Comparison of ENCODE assay signal across 8 cellular contexts in genomic region chr18:46071894-46072867, GRCh38.
A peak's percentile ranks its signal among the peaks of the same experiment; 100 is the strongest.
DNase-seq lines count a peak whose midpoint lies in the region; ATAC-seq and TF ChIP-seq lines count a peak whose summit lies in the region.

A gene with protein sequence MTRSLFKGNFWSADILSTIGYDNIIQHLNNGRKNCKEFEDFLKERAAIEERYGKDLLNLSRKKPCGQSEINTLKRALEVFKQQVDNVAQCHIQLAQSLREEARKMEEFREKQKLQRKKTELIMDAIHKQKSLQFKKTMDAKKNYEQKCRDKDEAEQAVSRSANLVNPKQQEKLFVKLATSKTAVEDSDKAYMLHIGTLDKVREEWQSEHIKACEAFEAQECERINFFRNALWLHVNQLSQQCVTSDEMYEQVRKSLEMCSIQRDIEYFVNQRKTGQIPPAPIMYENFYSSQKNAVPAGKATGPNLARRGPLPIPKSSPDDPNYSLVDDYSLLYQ (minus strand): TSS chr18:46072260. CDS start chr18:46072188, 72 bp downstream.

- peak within 1 kb of the TSS; percentile 49 for H3K4me3 ChIP-seq in LNCaP clone FGC (ENCODE audit: low read depth, low read length)

- DNase-seq in COLO668 (lab: John Stamatoyannopoulos, UW; ENCODE audit: unreplicated experiment) (peak; percentile 58), LNCaP clone FGC (ENCODE audit: low read depth) (no peak), cerebellar cortex (ENCODE audit: low spot score) (peak; percentile 32), left kidney (ENCODE audit: low read depth, low spot score) (peak; percentile 91), GM19240 (ENCODE audit: insufficient read length, low spot score) (no peak)
- DNase-seq in stimulated activated CD4-positive, alpha-beta T cell treated with anti-CD3 and anti-CD28 coated beads, Interleukin-2, amount 100 ng/mL, for 4 hours (ENCODE audit: low read depth): peak; percentile 56

- 0 out of 2 replicates have a peak, but pooled peaks have one; percentile 2 for TF ChIP-seq CTCF in LNCaP clone FGC (IDR thresholded peaks at IDR 0.05; ENCODE audit: control insufficient read depth, extremely low read depth, insufficient read depth)

- ATAC-seq in GM21528 (IDR thresholded peaks at IDR 0.05; ENCODE audit: low FRiP score, unreplicated experiment): peak; percentile 68
- ATAC-seq in activated CD4-positive, CD25-positive, alpha-beta regulatory T cell treated with anti-CD3 and anti-CD28 coated beads, Interleukin-2, amount 50 U/mL, for 24 hours: peak; percentile 74 to 80

Comparison
In these comparisons a context has a peak if more than half of its experiments do, and no peak if none do; other contexts are left out.
1. DNase-seq: peak in COLO668 (single experiment), cerebellar cortex (single experiment), left kidney (single experiment) and stimulated activated CD4-positive, alpha-beta T cell treated with anti-CD3 and anti-CD28 coated beads, Interleukin-2, amount 100 ng/mL, for 4 hours (single experiment); none in LNCaP clone FGC (single experiment) and GM19240 (single experiment).